ENCODE assay signal across 1 cellular context in genomic region chr6:132023490-132023889, GRCh38.
TF ChIP-seq lines count a peak whose summit lies in the region.

No MANE protein-coding gene starts in this region.

TF ChIP-seq in HCT116, 20 proteins besides CTCF, POLR2A, EP300 and RAD21 (continued from another document):
- no peak for TF ChIP-seq ZBTB33 (IDR thresholded peaks at IDR 0.05; ENCODE audit: extremely low read depth, insufficient replicate concordance, low read length)
- TF ChIP-seq SRF (IDR thresholded peaks at IDR 0.05; ENCODE audit: low read depth) = no peak
- TF ChIP-seq EZH2 (IDR thresholded peaks at IDR 0.05) = no peak
- TF ChIP-seq ELF1 (IDR thresholded peaks at IDR 0.05; ENCODE audit: borderline replicate concordance, low read depth) = no peak
- no peak for TF ChIP-seq ZNF274 (IDR thresholded peaks at IDR 0.05; ENCODE audit: low read depth, low read length)
- no peak for TF ChIP-seq FOSL1 (IDR thresholded peaks at IDR 0.05; ENCODE audit: low read depth)
- no peak for TF ChIP-seq YY1 (IDR thresholded peaks at IDR 0.05; ENCODE audit: extremely low read depth, insufficient replicate concordance, low read depth, low read length)
- no peak for TF ChIP-seq TCF7L2 (IDR thresholded peaks at IDR 0.05; ENCODE audit: borderline replicate concordance, extremely low read depth, insufficient read depth, insufficient read length)
- no peak for TF ChIP-seq ATF3 (IDR thresholded peaks at IDR 0.05)
- TF ChIP-seq ZFX (IDR thresholded peaks at IDR 0.05) = no peak
